8 cellular contexts compared by ENCODE assay signal in genomic region chr5:73448072-73448432, GRCh38. TPM values are rescaled to one million over a fixed set of nuclear protein-coding genes. Genes with fewer than 3 reads are reported as not detected.
DNase-seq lines count a peak whose midpoint lies in the region; ATAC-seq and TF ChIP-seq lines count a peak whose summit lies in the region.

No MANE protein-coding gene starts in this region.

- TF ChIP-seq CTCF in cardiac muscle cell (IDR thresholded peaks at IDR 0.05; ENCODE audit: low read depth, low read length) (no peak), colonic mucosa (IDR thresholded peaks at IDR 0.05) (no peak), neutrophil (IDR thresholded peaks at IDR 0.05) (no peak)

- H3K9ac ChIP-seq in colonic mucosa (ENCODE audit: low read depth in 2 of 2, low read length in 2 of 2), result no peak overlapping the region

- H3K27me3 ChIP-seq in cardiac muscle cell (peaks cover 100% of the 10 kb centered on the region), colonic mucosa (peaks cover 85% of the 10 kb centered on the region), neutrophil (peaks cover 97% of the 10 kb centered on the region)

- H3K9me3 ChIP-seq in cardiac muscle cell (ENCODE audit: low read depth) (no peaks in the 10 kb centered on the region), colonic mucosa (no peaks in the 10 kb centered on the region), neutrophil (no peaks in the 10 kb centered on the region)

- peak overlapping the region; percentile 28 for H3K4me3 ChIP-seq in cardiac muscle cell
- peak overlapping the region; percentile 39 for H3K4me3 ChIP-seq in colonic mucosa
- H3K4me3 ChIP-seq in neutrophil (ENCODE audit: low read depth in 1 of 2, low read length in 1 of 2), result peak overlapping the region; percentile 28 to 43

- no peak for ATAC-seq in Right ventricle myocardium inferior
- no peak for ATAC-seq in HG03159 (IDR thresholded peaks at IDR 0.05; ENCODE audit: unreplicated experiment)
- ATAC-seq in GM21528 (IDR thresholded peaks at IDR 0.05; ENCODE audit: low FRiP score, unreplicated experiment), result no peak

- no peak for DNase-seq in cardiac muscle cell (ENCODE audit: low read depth in 1 of 2, low spot score in 1 of 2)
- DNase-seq in Right ventricle myocardium inferior (ENCODE audit: missing footprints), result no peak
- DNase-seq in NCI-H226, result peak; percentile 26
- DNase-seq in colonic mucosa, result no peak
- no peak for DNase-seq in HEK293T (ENCODE audit: extremely low spot score)

- H3K36me3 ChIP-seq in cardiac muscle cell, result no peaks in the 10 kb centered on the region
- H3K36me3 ChIP-seq in colonic mucosa, result no peaks in the 10 kb centered on the region
- H3K36me3 ChIP-seq in neutrophil, result no peaks in the 10 kb centered on the region

- CTCF ChIA-PET in HEK293T (lab: Yijun Ruan, JAX), result interaction anchor here (0.8 to 1.2 kb wide), 3 partner anchors 26 to 232 kb away, joined by 3 to 6 read pairs (median 3); no protein-coding TSS in a partner anchor

- POLR2A ChIA-PET in HEK293T (lab: Yijun Ruan, JAX), result interaction anchor here (0.8 to 3.0 kb wide), 25 partner anchors 11 to 492 kb away, joined by 3 to 32 read pairs (median 6); partner anchors contain the start of genes BTF3 and FCHO2

- H3K27ac ChIP-seq in cardiac muscle cell (no peak overlapping the region), colonic mucosa (no peak overlapping the region), neutrophil (no peak overlapping the region)

- H3K4me1 ChIP-seq in cardiac muscle cell (ENCODE audit: low read depth) (no peaks in the 10 kb centered on the region), colonic mucosa (peaks cover 5% of the 10 kb centered on the region), neutrophil (ENCODE audit: control insufficient read depth in 1 of 2, insufficient read depth in 1 of 2, low read depth in 1 of 2, low read length in 1 of 2) (peaks cover 6 to 34% of the 10 kb centered on the region in 2 experiments)

- intact Hi-C loops in Right ventricle myocardium inferior (cut with DNase I) (loop anchor here (10.0 kb wide), 1 partner anchor 143 kb away; no protein-coding TSS in a partner anchor), colonic mucosa (cut with DNase I) (no loop called here)

TF ChIP-seq in HEK293T, 16 proteins besides CTCF, POLR2A, EP300 and RAD21:
- TF ChIP-seq SP1 (IDR thresholded peaks at IDR 0.05) (no peak), LEF1 (IDR thresholded peaks at IDR 0.05; ENCODE audit: borderline replicate concordance) (no peak), CTBP1 (IDR thresholded peaks at IDR 0.05; ENCODE audit: borderline replicate concordance) (no peak), FOXM1 (IDR thresholded peaks at IDR 0.05; ENCODE audit: borderline replicate concordance) (no peak), FOXK2 (IDR thresholded peaks at IDR 0.05) (no peak), HDGF (IDR thresholded peaks at IDR 0.05; ENCODE audit: borderline replicate concordance) (no peak), FOXA1 (IDR thresholded peaks at IDR 0.05) (no peak), ZNF384 (IDR thresholded peaks at IDR 0.05) (no peak), ELF4 (IDR thresholded peaks at IDR 0.05) (no peak), ARNT (IDR thresholded peaks at IDR 0.05) (no peak), SUZ12 (IDR thresholded peaks at IDR 0.05) (no peak), NFRKB (IDR thresholded peaks at IDR 0.05) (no peak)
- TF ChIP-seq, protein P1, sequence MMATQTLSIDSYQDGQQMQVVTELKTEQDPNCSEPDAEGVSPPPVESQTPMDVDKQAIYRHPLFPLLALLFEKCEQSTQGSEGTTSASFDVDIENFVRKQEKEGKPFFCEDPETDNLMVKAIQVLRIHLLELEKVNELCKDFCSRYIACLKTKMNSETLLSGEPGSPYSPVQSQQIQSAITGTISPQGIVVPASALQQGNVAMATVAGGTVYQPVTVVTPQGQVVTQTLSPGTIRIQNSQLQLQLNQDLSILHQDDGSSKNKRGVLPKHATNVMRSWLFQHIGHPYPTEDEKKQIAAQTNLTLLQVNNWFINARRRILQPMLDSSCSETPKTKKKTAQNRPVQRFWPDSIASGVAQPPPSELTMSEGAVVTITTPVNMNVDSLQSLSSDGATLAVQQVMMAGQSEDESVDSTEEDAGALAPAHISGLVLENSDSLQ (IDR thresholded peaks at IDR 0.05), result no peak

RNA-seq across cellular contexts. Expression of gene FOXD1, which starts 0.5 kb away (rescaled TPM):
- total RNA-seq in cardiac muscle cell, result 0.11 TPM in 1 of 2 replicates, not detected in the other
- 0.28 TPM in 1 of 2 replicates, not detected in the other for polyA plus RNA-seq in cardiac muscle cell
- total RNA-seq in Right ventricle myocardium inferior, result not detected
- under 1 TPM; 0.17 to 0.24 TPM for total RNA-seq in colonic mucosa

RNA-seq across cellular contexts. Expression of gene BTF3, which starts 50.2 kb away (rescaled TPM):
- total RNA-seq in cardiac muscle cell (407 and 433 TPM in 2 replicates), Right ventricle myocardium inferior (391 TPM), colonic mucosa (100 to 1,000 TPM; 527 to 610 TPM)
- 375 and 458 TPM in 2 replicates for polyA plus RNA-seq in cardiac muscle cell
